Comparison of ENCODE assay signal across 1 cellular context in the genomic region with DNA sequence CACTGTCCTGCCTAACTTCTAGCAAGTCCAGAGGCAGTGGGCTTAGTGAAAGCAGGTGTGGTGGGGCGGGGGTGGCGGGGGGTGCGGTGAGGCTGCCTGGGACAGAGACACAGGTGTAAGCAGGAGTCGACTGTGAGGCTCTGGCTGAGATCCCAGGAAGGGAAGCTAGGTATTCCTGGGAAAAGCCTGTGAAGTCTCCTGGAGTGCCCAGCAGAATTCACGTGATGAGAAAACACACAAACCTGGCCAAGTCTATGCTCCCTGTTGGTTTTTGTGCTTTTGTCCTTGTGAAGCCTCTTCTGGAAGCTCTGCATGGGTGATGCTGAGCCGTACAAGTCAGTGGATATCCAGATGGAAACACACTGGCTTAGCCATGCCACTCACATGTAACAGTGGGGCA.
TF ChIP-seq lines count a peak whose summit lies in the region.

No MANE protein-coding gene starts in this region.

TF ChIP-seq in IMR-90, 13 proteins besides CTCF, POLR2A, EP300 and RAD21:
- TF ChIP-seq, protein P1, sequence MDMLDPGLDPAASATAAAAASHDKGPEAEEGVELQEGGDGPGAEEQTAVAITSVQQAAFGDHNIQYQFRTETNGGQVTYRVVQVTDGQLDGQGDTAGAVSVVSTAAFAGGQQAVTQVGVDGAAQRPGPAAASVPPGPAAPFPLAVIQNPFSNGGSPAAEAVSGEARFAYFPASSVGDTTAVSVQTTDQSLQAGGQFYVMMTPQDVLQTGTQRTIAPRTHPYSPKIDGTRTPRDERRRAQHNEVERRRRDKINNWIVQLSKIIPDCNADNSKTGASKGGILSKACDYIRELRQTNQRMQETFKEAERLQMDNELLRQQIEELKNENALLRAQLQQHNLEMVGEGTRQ (IDR thresholded peaks at IDR 0.05; ENCODE audit: low read depth, low read length): no peak
- no peak for TF ChIP-seq BHLHE40 (IDR thresholded peaks at IDR 0.05; ENCODE audit: low read depth, low read length)
- no peak for TF ChIP-seq CEBPB (IDR thresholded peaks at IDR 0.05; ENCODE audit: low read depth, low read length)
- TF ChIP-seq, protein P2, sequence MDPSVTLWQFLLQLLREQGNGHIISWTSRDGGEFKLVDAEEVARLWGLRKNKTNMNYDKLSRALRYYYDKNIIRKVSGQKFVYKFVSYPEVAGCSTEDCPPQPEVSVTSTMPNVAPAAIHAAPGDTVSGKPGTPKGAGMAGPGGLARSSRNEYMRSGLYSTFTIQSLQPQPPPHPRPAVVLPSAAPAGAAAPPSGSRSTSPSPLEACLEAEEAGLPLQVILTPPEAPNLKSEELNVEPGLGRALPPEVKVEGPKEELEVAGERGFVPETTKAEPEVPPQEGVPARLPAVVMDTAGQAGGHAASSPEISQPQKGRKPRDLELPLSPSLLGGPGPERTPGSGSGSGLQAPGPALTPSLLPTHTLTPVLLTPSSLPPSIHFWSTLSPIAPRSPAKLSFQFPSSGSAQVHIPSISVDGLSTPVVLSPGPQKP (IDR thresholded peaks at IDR 0.05; ENCODE audit: borderline replicate concordance, low read depth, low read length): no peak
- no peak for TF ChIP-seq NFE2L2 (IDR thresholded peaks at IDR 0.05; ENCODE audit: low read depth, low read length)
- no peak for TF ChIP-seq RCOR1 (IDR thresholded peaks at IDR 0.05; ENCODE audit: insufficient replicate concordance, low read length)
